Comparison of ENCODE assay signal across 7 cellular contexts in the genomic region with DNA sequence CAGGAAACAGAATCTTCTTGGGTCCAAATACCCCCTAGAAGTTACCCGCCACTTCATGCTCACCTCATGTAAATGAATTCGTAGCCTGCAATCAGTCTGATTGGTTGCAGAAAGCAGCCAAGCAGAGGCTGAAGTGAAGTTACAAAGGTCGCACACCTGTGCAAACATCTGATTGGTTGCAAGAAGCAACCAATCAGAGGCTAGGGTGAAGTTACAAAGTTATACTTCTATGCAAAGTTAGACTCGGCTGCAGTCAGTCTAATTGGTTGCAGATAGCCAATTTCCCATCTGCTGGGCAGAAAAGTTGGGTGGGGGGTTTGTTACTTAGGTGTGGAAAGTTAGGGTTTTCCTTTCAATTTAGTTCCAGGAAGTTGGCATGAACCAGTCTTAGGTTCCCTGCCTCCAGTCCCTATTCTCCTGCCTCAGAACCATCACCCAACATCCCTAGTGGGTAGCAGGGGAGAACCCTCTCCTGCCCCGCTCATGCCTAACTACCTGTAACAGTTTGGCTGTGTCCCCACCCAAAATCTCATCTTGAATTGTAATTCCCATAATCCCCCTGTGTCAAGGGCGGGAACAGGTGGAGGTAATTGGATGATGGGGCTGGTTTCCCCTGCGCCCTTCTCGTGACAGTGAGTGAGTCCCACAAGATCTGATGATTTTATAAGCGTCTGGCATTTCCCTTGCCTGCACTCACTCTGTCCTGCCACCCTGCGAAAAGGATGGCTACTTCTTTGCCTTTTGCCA. TPM values are rescaled to one million over a fixed set of nuclear protein-coding genes. Genes with fewer than 3 reads are reported as not detected.
DNase-seq lines count a peak whose midpoint lies in the region; ATAC-seq lines count a peak whose summit lies in the region.

No MANE protein-coding gene starts in this region.

- H3K36me3 ChIP-seq in effector memory CD4-positive, alpha-beta T cell (ENCODE audit: control insufficient read depth, insufficient read depth, low read length) = no peaks in the 10 kb centered on the region

- H3K9me3 Mint-ChIP-seq in activated naive CD4-positive, alpha-beta T cell treated with anti-CD3 and anti-CD28 coated beads, Interleukin-2, amount 50 U/mL, for 72 hours = no peaks in the 10 kb centered on the region
- no peaks in the 10 kb centered on the region for H3K9me3 Mint-ChIP-seq in stimulated activated effector memory CD8-positive, alpha-beta T cell treated with anti-CD3 and anti-CD28 coated beads, Interleukin-12 subunit alpha, Interleukin-12 subunit beta, amount 100 ng/mL, for 72 hours

- H3K4me1 Mint-ChIP-seq in stimulated activated effector memory CD8-positive, alpha-beta T cell treated with anti-CD3 and anti-CD28 coated beads, Interleukin-12 subunit alpha, Interleukin-12 subunit beta, amount 100 ng/mL, for 72 hours = peaks cover 16% of the 10 kb centered on the region

- no peak for ATAC-seq in activated naive CD4-positive, alpha-beta T cell treated with anti-CD3 and anti-CD28 coated beads, Interleukin-2, amount 50 U/mL, for 72 hours
- no peak for ATAC-seq in stimulated activated effector memory CD8-positive, alpha-beta T cell treated with anti-CD3 and anti-CD28 coated beads, Interleukin-12 subunit alpha, Interleukin-12 subunit beta, amount 100 ng/mL, for 72 hours

- H3K4me1 ChIP-seq in effector memory CD4-positive, alpha-beta T cell (ENCODE audit: control insufficient read depth, insufficient read depth, low read length, poor library complexity, severe bottlenecking) = peaks cover 5% of the 10 kb centered on the region

- H3K4me3 Mint-ChIP-seq in stimulated activated effector memory CD8-positive, alpha-beta T cell treated with anti-CD3 and anti-CD28 coated beads, Interleukin-12 subunit alpha, Interleukin-12 subunit beta, amount 100 ng/mL, for 72 hours = peak overlapping the region; percentile 77

- H3K4me3 ChIP-seq in Jurkat, Clone E6-1 (ENCODE audit: low read length) = peak overlapping the region; percentile 49
- peak overlapping the region; percentile 79 for H3K4me3 ChIP-seq in iPS-11a (ENCODE audit: low read depth, low read length)
- H3K4me3 ChIP-seq in effector memory CD4-positive, alpha-beta T cell (ENCODE audit: insufficient read depth, low read depth, low read length, poor library complexity, severe bottlenecking) = no peak overlapping the region

- peak overlapping the region; percentile 1 to 31 for H3K27ac Mint-ChIP-seq in activated naive CD4-positive, alpha-beta T cell treated with anti-CD3 and anti-CD28 coated beads, Interleukin-2, amount 50 U/mL, for 72 hours
- no peak overlapping the region for H3K27ac Mint-ChIP-seq in stimulated activated effector memory CD8-positive, alpha-beta T cell treated with anti-CD3 and anti-CD28 coated beads, Interleukin-12 subunit alpha, Interleukin-12 subunit beta, amount 100 ng/mL, for 72 hours

- H3K27me3 ChIP-seq in effector memory CD4-positive, alpha-beta T cell (replicated peaks; ENCODE audit: control insufficient read depth, insufficient read depth, low read length, poor library complexity, severe bottlenecking) = peaks cover 12% of the 10 kb centered on the region

- peaks cover 0 to 5% of the 10 kb centered on the region in 2 donors for H3K36me3 Mint-ChIP-seq in activated naive CD4-positive, alpha-beta T cell treated with anti-CD3 and anti-CD28 coated beads, Interleukin-2, amount 50 U/mL, for 72 hours
- peaks cover 4% of the 10 kb centered on the region for H3K36me3 Mint-ChIP-seq in stimulated activated effector memory CD8-positive, alpha-beta T cell treated with anti-CD3 and anti-CD28 coated beads, Interleukin-12 subunit alpha, Interleukin-12 subunit beta, amount 100 ng/mL, for 72 hours

- no peak overlapping the region for H3K27ac ChIP-seq in effector memory CD4-positive, alpha-beta T cell (ENCODE audit: insufficient read depth, low read length, poor library complexity, severe bottlenecking)

- no peaks in the 10 kb centered on the region for H3K9me3 ChIP-seq in effector memory CD4-positive, alpha-beta T cell (ENCODE audit: control insufficient read depth, low read length)

- no peak for DNase-seq in Jurkat, Clone E6-1 (ENCODE audit: low read depth, low spot score)
- no peak for DNase-seq in activated naive CD4-positive, alpha-beta T cell treated with anti-CD3 and anti-CD28 coated beads, Interleukin-2, amount 50 U/mL, for 72 hours (ENCODE audit: low spot score in 2 of 2)
- DNase-seq in stimulated activated effector memory CD8-positive, alpha-beta T cell treated with anti-CD3 and anti-CD28 coated beads, Interleukin-12 subunit alpha, Interleukin-12 subunit beta, amount 100 ng/mL, for 72 hours (ENCODE audit: low spot score in 2 of 2) = no peak
- DNase-seq in germinal center (ENCODE audit: low spot score) (no peak), SW480 (ENCODE audit: low spot score) (no peak)
- DNase-seq in effector memory CD4-positive, alpha-beta T cell = no peak

RNA-seq across cellular contexts. Expression of a gene that starts 1.2 kb away (rescaled TPM):
- polyA plus RNA-seq in Jurkat, Clone E6-1 (2012; ENCODE audit: insufficient read depth, insufficient read length) = 5.2 TPM
- total RNA-seq in activated naive CD4-positive, alpha-beta T cell treated with anti-CD3 and anti-CD28 coated beads, Interleukin-2, amount 50 U/mL, for 72 hours = 1 to 10 TPM; 5.1 to 10.0 TPM
